ENCODE assay signal across 9 cellular contexts in the genomic region with DNA sequence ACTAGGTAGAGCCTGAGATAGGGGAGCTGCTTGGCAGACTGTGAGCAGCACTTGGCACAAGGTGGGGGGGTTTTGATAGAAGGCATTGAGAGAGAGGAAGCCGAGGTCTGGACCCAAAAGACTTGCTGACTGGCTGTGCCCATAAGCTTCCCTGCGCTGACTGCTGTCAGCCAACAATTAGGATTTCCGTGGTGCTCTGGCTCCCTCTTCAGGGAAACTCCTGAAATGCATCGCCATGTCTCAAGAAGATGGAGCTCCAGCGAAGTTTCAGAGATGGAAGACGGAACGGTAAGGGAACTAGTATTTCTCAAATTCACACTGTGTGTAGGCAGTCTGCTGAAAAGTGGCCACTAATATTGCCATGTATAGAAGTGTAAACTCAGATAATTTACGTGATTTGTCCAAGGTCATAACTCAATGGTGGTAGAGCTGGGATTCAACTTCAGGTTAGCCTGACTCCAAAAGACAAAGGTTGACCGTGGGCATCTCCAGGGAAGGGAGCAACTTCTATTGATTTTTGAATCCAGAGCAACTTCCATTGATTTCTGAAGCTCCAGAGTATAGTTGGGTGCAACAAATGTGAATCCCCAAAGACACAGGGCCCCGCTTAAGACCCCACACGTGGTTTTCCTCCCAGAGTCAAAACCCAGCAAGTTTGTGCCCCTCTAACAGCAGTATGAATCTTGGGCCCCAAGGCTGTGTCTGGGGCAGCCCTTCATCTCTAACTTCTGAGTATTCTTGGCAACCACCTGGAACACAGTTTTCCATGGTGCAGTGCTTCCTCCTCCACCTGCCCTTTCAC. TPM values are rescaled to one million over a fixed set of nuclear protein-coding genes. Genes with fewer than 3 reads are reported as not detected.
A peak's percentile ranks its signal among the peaks of the same experiment; 100 is the strongest.
DNase-seq lines count a peak whose midpoint lies in the region; ATAC-seq and TF ChIP-seq lines count a peak whose summit lies in the region.
"Had no signal": no experiment of that assay in that cellular context is flagged by ENCODE, and none has a peak within 500 bp of the region (broad histone marks: within the 10 kb centered on the region; RNA-seq: fewer than 3 reads in every experiment).

No MANE protein-coding gene starts in this region.

- no peak overlapping the region for H3K4me3 Mint-ChIP-seq in activated CD4-positive, alpha-beta T cell treated with anti-CD3 and anti-CD28 coated beads, Interleukin-2, amount 10 ng/mL, durations not matched to agents 7 days and 5 days
- H3K4me3 Mint-ChIP-seq in memory B cell: no peak overlapping the region

- no peaks in the 10 kb centered on the region for H4K20me1 ChIP-seq in HCT116 (ENCODE audit: insufficient read depth)

- TF ChIP-seq CTCF in HCT116 (IDR thresholded peaks at IDR 0.05 in 2 of 3, conservative IDR thresholded peaks at IDR 0.05 in 1 of 3; ENCODE audit: borderline replicate concordance in 1 of 3, insufficient read depth in 1 of 3, low read depth in 2 of 3, low read length in 2 of 3): peak; percentile 85 to 90 (median 90)

- no TSS peak for BruUV-seq in HCT116 (replicated peaks; lab: Mats Ljungman, UMichigan)

- peak; percentile 90 for TF ChIP-seq RAD21 in HCT116 (IDR thresholded peaks at IDR 0.05; ENCODE audit: low read depth)

- DNase-seq in CMK (ENCODE audit: low read depth): peak; percentile 47
- DNase-seq in HCT116 (ENCODE audit: low read depth, low spot score): peak; percentile 76
- DNase-seq in NCI-H526 treated with DMSO at 0.1 percent for 48 hours (lab: John Stamatoyannopoulos, UW): peak; percentile 65
- peak; percentile 84 for DNase-seq in activated CD4-positive, alpha-beta T cell treated with anti-CD3 and anti-CD28 coated beads, Interleukin-2, amount 10 ng/mL, durations not matched to agents 7 days and 5 days
- DNase-seq in dedifferentiated amniotic fluid mesenchymal stem cell (ENCODE audit: extremely low spot score): peak; percentile 74
- peak; percentile 80 to 85 for DNase-seq in memory B cell (ENCODE audit: low spot score in 2 of 2)
- peak; percentile 73 for DNase-seq in stimulated activated CD8-positive, alpha-beta memory T cell treated with anti-CD3 and anti-CD28 coated beads, Interleukin-15, amount 100 ng/mL, for 1 hour (ENCODE audit: low read depth)

- peaks cover 0 to 11% of the 10 kb centered on the region in 2 experiments; a peak in 2 of 4 replicates for H3K4me1 ChIP-seq in HCT116 (ENCODE audit: control insufficient read depth in 1 of 2, insufficient read depth in 2 of 2, low read length in 2 of 2)

- H3K27ac ChIP-seq in HCT116 (ENCODE audit: low read depth, low read length): no peak overlapping the region

- H3K27me3 Mint-ChIP-seq in activated CD4-positive, alpha-beta T cell treated with anti-CD3 and anti-CD28 coated beads, Interleukin-2, amount 10 ng/mL, durations not matched to agents 7 days and 5 days: peaks cover 6% of the 10 kb centered on the region
- H3K27me3 Mint-ChIP-seq in memory B cell: no peaks in the 10 kb centered on the region

- ATAC-seq in HCT116 (peak; percentile 73), memory B cell (ENCODE audit: low read depth) (peak; percentile 51), GM21619 (IDR thresholded peaks at IDR 0.05; ENCODE audit: unreplicated experiment) (no peak)

- no peaks in the 10 kb centered on the region for H3K27me3 ChIP-seq in HCT116 (ENCODE audit: insufficient read depth, low read length)

- CTCF ChIA-PET in HCT116 (lab: Charles Lee): interaction anchor here (0.6 to 3.5 kb wide), 46 partner anchors 9 to 491 kb away, joined by 3 to 143 read pairs (median 6); a partner anchor contains a TSS
- CTCF ChIA-PET in activated CD4-positive, alpha-beta T cell treated with anti-CD3 and anti-CD28 coated beads, Interleukin-2, amount 10 ng/mL, durations not matched to agents 7 days and 5 days (lab: Charles Lee): interaction anchor here (0.6 to 3.2 kb wide), 27 partner anchors 9 to 1167 kb away, joined by 3 to 53 read pairs (median 4); no protein-coding TSS in a partner anchor

- no peaks in the 10 kb centered on the region for H3K36me3 ChIP-seq in HCT116 (ENCODE audit: control insufficient read depth in 1 of 2, insufficient read depth in 2 of 2, low read length in 2 of 2)

- intact Hi-C loops in HCT116 (cut with micrococcal nuclease): loop anchor here (1.0 kb wide), 3 partner anchors 59 to 406 kb away; no protein-coding TSS in a partner anchor

- RAD21 ChIA-PET in HCT116 (lab: Charles Lee; ENCODE audit: low non-redundant PET in 1 of 2, low total read pairs in 2 of 2, uncharacterized antibody in 2 of 2, unreplicated experiment in 2 of 2): interaction anchor here (0.7 to 1.6 kb wide), 9 partner anchors 18 to 919 kb away, joined by 3 to 18 read pairs (median 5); no protein-coding TSS in a partner anchor

- H3K9me3 Mint-ChIP-seq in activated CD4-positive, alpha-beta T cell treated with anti-CD3 and anti-CD28 coated beads, Interleukin-2, amount 10 ng/mL, durations not matched to agents 7 days and 5 days: no peaks in the 10 kb centered on the region
- H3K9me3 Mint-ChIP-seq in memory B cell: no peaks in the 10 kb centered on the region

- H3K27ac Mint-ChIP-seq in activated CD4-positive, alpha-beta T cell treated with anti-CD3 and anti-CD28 coated beads, Interleukin-2, amount 10 ng/mL, durations not matched to agents 7 days and 5 days: no peak overlapping the region
- peak overlapping the region; percentile 86 for H3K27ac Mint-ChIP-seq in memory B cell

- peak overlapping the region; percentile 37 for H3K4me2 ChIP-seq in HCT116 (ENCODE audit: low read length)

- H3K4me1 Mint-ChIP-seq in activated CD4-positive, alpha-beta T cell treated with anti-CD3 and anti-CD28 coated beads, Interleukin-2, amount 10 ng/mL, durations not matched to agents 7 days and 5 days: peaks cover 31% of the 10 kb centered on the region
- peaks cover 24% of the 10 kb centered on the region for H3K4me1 Mint-ChIP-seq in memory B cell

- H2AFZ ChIP-seq in HCT116 (ENCODE audit: low read depth, low read length, poor library complexity, severe bottlenecking): peak overlapping the region; percentile 90

- no peaks in the 10 kb centered on the region for H3K36me3 Mint-ChIP-seq in activated CD4-positive, alpha-beta T cell treated with anti-CD3 and anti-CD28 coated beads, Interleukin-2, amount 10 ng/mL, durations not matched to agents 7 days and 5 days (ENCODE audit: low read depth)
- no peaks in the 10 kb centered on the region for H3K36me3 Mint-ChIP-seq in memory B cell

- H3K9me2 ChIP-seq in HCT116 (ENCODE audit: insufficient read depth): no peaks in the 10 kb centered on the region

- H3K9me3 ChIP-seq in HCT116 (ENCODE audit: control insufficient read depth in 1 of 2, insufficient read depth in 1 of 2, low read depth in 1 of 2, low read length in 2 of 2): no peaks in the 10 kb centered on the region

- no peak for TF ChIP-seq POLR2A in HCT116 (IDR thresholded peaks at IDR 0.05; ENCODE audit: borderline replicate concordance, extremely low read depth, insufficient read depth, insufficient read length)

- H3K9ac ChIP-seq in HCT116 (ENCODE audit: low read length): no peak overlapping the region

- no peaks in the 10 kb centered on the region for H3K79me2 ChIP-seq in HCT116 (ENCODE audit: insufficient read depth, low read length)

- H3K4me3 ChIP-seq in HCT116 (replicated peaks in 1 of 2; ENCODE audit: low read depth in 1 of 2, low read length in 2 of 2): no peak overlapping the region

- POLR2A ChIA-PET in HCT116 (lab: Charles Lee): interaction anchor here (0.9 to 2.0 kb wide), 2 partner anchors 60 to 111 kb away, joined by 4 to 5 read pairs; no protein-coding TSS in a partner anchor
- POLR2A ChIA-PET in activated CD4-positive, alpha-beta T cell treated with anti-CD3 and anti-CD28 coated beads, Interleukin-2, amount 10 ng/mL, durations not matched to agents 7 days and 5 days (lab: Charles Lee): no interaction called here

TF ChIP-seq in HCT116, 20 proteins besides CTCF, POLR2A, EP300 and RAD21 (continues in another document):
- TF ChIP-seq ZNF274 (IDR thresholded peaks at IDR 0.05; ENCODE audit: low read depth, low read length) (no peak), FOSL1 (IDR thresholded peaks at IDR 0.05; ENCODE audit: low read depth) (no peak), SRF (IDR thresholded peaks at IDR 0.05; ENCODE audit: low read depth) (no peak), ELF1 (IDR thresholded peaks at IDR 0.05; ENCODE audit: borderline replicate concordance, low read depth) (no peak), POLR2AphosphoS5 (IDR thresholded peaks at IDR 0.05; ENCODE audit: low read depth, low read length) (no peak), EZH2 (IDR thresholded peaks at IDR 0.05) (no peak), TCF7L2 (IDR thresholded peaks at IDR 0.05; ENCODE audit: borderline replicate concordance, extremely low read depth, insufficient read depth, insufficient read length) (no peak), SIN3A (IDR thresholded peaks at IDR 0.05; ENCODE audit: low read depth) (no peak), JUND (IDR thresholded peaks at IDR 0.05) (no peak), YY1 (IDR thresholded peaks at IDR 0.05; ENCODE audit: extremely low read depth, insufficient replicate concordance, low read depth, low read length) (peak; percentile 67), CBX3 (IDR thresholded peaks at IDR 0.05; ENCODE audit: low read depth) (peak; percentile 64; the same call in 1 of the 2 replicates), ZFX (IDR thresholded peaks at IDR 0.05) (no peak), CEBPB (IDR thresholded peaks at IDR 0.05; ENCODE audit: low read depth) (no peak), SP1 (IDR thresholded peaks at IDR 0.05; ENCODE audit: low read depth) (no peak)

RNA-seq across cellular contexts. Expression of a gene that starts 44.5 kb away (rescaled TPM):
- not detected for total RNA-seq in HCT116 (2021; ENCODE audit: unreplicated experiment)
- polyA plus RNA-seq in HCT116 (2012): not detected in 2 replicates
- not detected for total RNA-seq in activated CD4-positive, alpha-beta T cell treated with anti-CD3 and anti-CD28 coated beads, Interleukin-2, amount 10 ng/mL, durations not matched to agents 7 days and 5 days
- total RNA-seq: T-helper 1 cell treated with Interleukin-12 subunit alpha and Interleukin-12 subunit beta and Interleukin-4 antibody, amounts not matched to agents 30 ng/mL and 1 ng/mL, for 36 hours had no signal

RNA-seq across cellular contexts. Expression of a gene that starts 52.0 kb away (rescaled TPM):
- not detected for total RNA-seq in HCT116 (2021; ENCODE audit: unreplicated experiment)
- not detected in 2 replicates for polyA plus RNA-seq in HCT116 (2012)
- not detected for total RNA-seq in activated CD4-positive, alpha-beta T cell treated with anti-CD3 and anti-CD28 coated beads, Interleukin-2, amount 10 ng/mL, durations not matched to agents 7 days and 5 days
- total RNA-seq: T-helper 1 cell treated with Interleukin-12 subunit alpha and Interleukin-12 subunit beta and Interleukin-4 antibody, amounts not matched to agents 30 ng/mL and 1 ng/mL, for 36 hours had no signal

RNA-seq across cellular contexts. Expression of a gene that starts 55.7 kb away (rescaled TPM):
- total RNA-seq in HCT116 (2021; ENCODE audit: unreplicated experiment): not detected
- polyA plus RNA-seq in HCT116 (2012): not detected in 2 replicates
- not detected for total RNA-seq in activated CD4-positive, alpha-beta T cell treated with anti-CD3 and anti-CD28 coated beads, Interleukin-2, amount 10 ng/mL, durations not matched to agents 7 days and 5 days
- total RNA-seq: T-helper 1 cell treated with Interleukin-12 subunit alpha and Interleukin-12 subunit beta and Interleukin-4 antibody, amounts not matched to agents 30 ng/mL and 1 ng/mL, for 36 hours had no signal
